ENCODE assay signal across 16 cellular contexts in the genomic region with DNA sequence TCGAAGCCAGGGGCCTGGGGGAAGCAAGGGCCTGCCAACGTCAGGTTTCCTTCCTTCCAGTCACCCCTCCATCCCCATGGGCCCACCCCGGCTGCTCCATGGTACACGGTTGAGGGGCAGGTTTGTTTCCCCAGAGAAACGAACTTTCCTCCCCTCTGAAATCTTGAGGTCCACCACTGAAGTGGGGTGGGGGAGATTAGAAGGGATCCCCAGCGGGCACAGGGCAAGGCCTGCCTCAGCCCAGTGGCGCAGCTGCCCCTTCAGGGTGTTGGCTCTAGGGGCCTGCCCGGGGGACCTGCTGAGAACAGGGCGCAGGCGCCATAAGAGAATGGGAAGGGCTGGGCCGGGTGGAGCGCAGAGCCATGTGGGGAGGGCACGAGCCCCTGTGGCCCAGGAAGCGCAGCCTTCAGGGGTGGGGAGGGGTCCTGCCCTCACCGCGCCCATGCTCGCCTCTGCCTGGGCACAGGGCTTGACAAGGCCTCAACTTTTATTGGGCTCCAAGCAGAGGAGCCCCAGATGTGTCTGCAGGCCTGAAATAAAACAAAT. TPM values are rescaled to one million over a fixed set of nuclear protein-coding genes. Genes with fewer than 3 reads are reported as not detected.
DNase-seq lines count a peak whose midpoint lies in the region; ATAC-seq, FAIRE-seq and TF ChIP-seq lines count a peak whose summit lies in the region.
"Had no signal": no experiment of that assay in that cellular context is flagged by ENCODE, and none has a peak within 500 bp of the region (broad histone marks: within the 10 kb centered on the region; RNA-seq: fewer than 3 reads in every experiment).

No MANE protein-coding gene starts in this region.

- TF ChIP-seq CTCF in foreskin keratinocyte (conservative IDR thresholded peaks at IDR 0.05), result no peak

- CTCF ChIA-PET in CD4-positive, alpha-beta memory T cell (lab: Charles Lee; ENCODE audit: partially characterized antibody), result no interaction called here

- intact Hi-C loops in CD4-positive, alpha-beta memory T cell (cut with micrococcal nuclease), result no loop called here

- peaks cover 0 to 15% of the 10 kb centered on the region in 2 donors for H3K36me3 Mint-ChIP-seq in CD4-positive, alpha-beta memory T cell
- peaks cover 10 to 18% of the 10 kb centered on the region in 2 donors for H3K36me3 Mint-ChIP-seq in stimulated activated naive B cell treated with anti-CD40 and anti-IgM and Interleukin-4, amounts not matched to agents 10 μg/mL and 1 μg/mL and 100 μg/mL, for 72 hours
- H3K36me3 Mint-ChIP-seq: natural killer cell treated with Interleukin-12 subunit alpha and Interleukin-12 subunit beta and Interleukin-15 and Interleukin-18, amount 100 ng/mL, for 72 hours had no signal

- peaks cover 0 to 8% (median under 1%) of the 10 kb centered on the region in 4 donors for H3K4me1 Mint-ChIP-seq in CD4-positive, alpha-beta memory T cell
- no peaks in the 10 kb centered on the region for H3K4me1 Mint-ChIP-seq in stimulated activated naive B cell treated with anti-CD40 and anti-IgM and Interleukin-4, amounts not matched to agents 10 μg/mL and 1 μg/mL and 100 μg/mL, for 72 hours
- H3K4me1 Mint-ChIP-seq: activated CD4-positive, alpha-beta T cell treated with anti-CD3 and anti-CD28 coated beads, Interleukin-2, amount 10 ng/mL, durations not matched to agents 24 days and 14 days; B cell had no signal

- H3K4me3 ChIP-seq in BLaER1 treated with 17β-estradiol and CSF1 and Interleukin-3, amounts not matched to agents 10 nM and 100 nM, result no peak overlapping the region
- H3K4me3 ChIP-seq in SK-N-MC (peak overlapping the region; percentile 17; the same call in 1 of the 2 replicates), skeletal muscle tissue (ENCODE audit: low read length in 3 of 3) (peak overlapping the region; percentile 4 to 54 (median 14))
- H3K4me3 ChIP-seq in CD4-positive, alpha-beta memory T cell (ENCODE audit: low read length in 2 of 2), result no peak overlapping the region

- no peak overlapping the region for H3K4me3 Mint-ChIP-seq in CD4-positive, alpha-beta memory T cell
- no peak overlapping the region for H3K4me3 Mint-ChIP-seq in stimulated activated naive B cell treated with anti-CD40 and anti-IgM and Interleukin-4, amounts not matched to agents 10 μg/mL and 1 μg/mL and 100 μg/mL, for 72 hours
- H3K4me3 Mint-ChIP-seq: activated CD4-positive, alpha-beta T cell treated with anti-CD3 and anti-CD28 coated beads, Interleukin-2, amount 10 ng/mL, durations not matched to agents 24 days and 14 days; activated T-cell treated with anti-CD3 and anti-CD28 coated beads, Interleukin-2, amount 50 U/mL, for 72 hours; B cell; natural killer cell treated with Interleukin-12 subunit alpha and Interleukin-12 subunit beta and Interleukin-15 and Interleukin-18, amount 100 ng/mL, for 72 hours had no signal

- H3K9me3 ChIP-seq in BLaER1 treated with 17β-estradiol and CSF1 and Interleukin-3, amounts not matched to agents 10 nM and 100 nM (replicated peaks in 1 of 11), result no peaks in the 10 kb centered on the region
- H3K9me3 ChIP-seq in SK-N-MC (ENCODE audit: low read depth, low read length) (no peaks in the 10 kb centered on the region), skeletal muscle tissue (ENCODE audit: control insufficient read depth in 3 of 3, low read length in 3 of 3) (no peaks in the 10 kb centered on the region)
- H3K9me3 ChIP-seq in CD4-positive, alpha-beta memory T cell (ENCODE audit: control insufficient read depth in 1 of 2, low read length in 2 of 2), result no peaks in the 10 kb centered on the region

- peak overlapping the region in 8 of 11 experiments; percentile 4 to 62 (median 42); a peak in 10 of 22 replicates for H3K9ac ChIP-seq in BLaER1 treated with 17β-estradiol and CSF1 and Interleukin-3, amounts not matched to agents 10 nM and 100 nM
- H3K9ac ChIP-seq in SK-N-MC (ENCODE audit: insufficient read length) (no peak overlapping the region), skeletal muscle tissue (ENCODE audit: low read depth in 1 of 3, low read length in 3 of 3) (peak overlapping the region in 2 of 3 donors; percentile 23 to 82)

- H3K27me3 Mint-ChIP-seq in CD4-positive, alpha-beta memory T cell, result no peaks in the 10 kb centered on the region
- H3K27me3 Mint-ChIP-seq in stimulated activated naive B cell treated with anti-CD40 and anti-IgM and Interleukin-4, amounts not matched to agents 10 μg/mL and 1 μg/mL and 100 μg/mL, for 72 hours, result no peaks in the 10 kb centered on the region
- H3K27me3 Mint-ChIP-seq: activated CD4-positive, alpha-beta T cell treated with anti-CD3 and anti-CD28 coated beads, Interleukin-2, amount 10 ng/mL, durations not matched to agents 24 days and 14 days; B cell; natural killer cell treated with Interleukin-12 subunit alpha and Interleukin-12 subunit beta and Interleukin-15 and Interleukin-18, amount 100 ng/mL, for 72 hours had no signal

- no peak for ATAC-seq in stimulated activated naive B cell treated with anti-CD40 and anti-IgM and Interleukin-4, amounts not matched to agents 10 μg/mL and 1 μg/mL and 100 μg/mL, for 72 hours (replicated peaks)
- ATAC-seq in foreskin keratinocyte, result no peak
- ATAC-seq: activated T-cell treated with anti-CD3 and anti-CD28 coated beads, Interleukin-2, amount 50 U/mL, for 72 hours; natural killer cell treated with Interleukin-12 subunit alpha and Interleukin-12 subunit beta and Interleukin-15 and Interleukin-18, amount 100 ng/mL, for 72 hours; PC-3 had no signal

- H3K4me1 ChIP-seq in BLaER1 treated with 17β-estradiol and CSF1 and Interleukin-3, amounts not matched to agents 10 nM and 100 nM, result peaks cover 43 to 87% (median 62%) of the 10 kb centered on the region in 10 experiments
- H3K4me1 ChIP-seq in skeletal muscle tissue (ENCODE audit: control insufficient read depth in 3 of 3, insufficient read depth in 3 of 3, low read length in 3 of 3) (peaks cover 78 to 89% (median 88%) of the 10 kb centered on the region in 3 donors), foreskin keratinocyte (no peaks in the 10 kb centered on the region)
- no peaks in the 10 kb centered on the region for H3K4me1 ChIP-seq in CD4-positive, alpha-beta memory T cell (ENCODE audit: insufficient read depth, low read length)

- H3K27me3 ChIP-seq in BLaER1 treated with 17β-estradiol and CSF1 and Interleukin-3, amounts not matched to agents 10 nM and 100 nM, result no peaks in the 10 kb centered on the region
- H3K27me3 ChIP-seq in layer of hippocampus (ENCODE audit: control insufficient read depth, insufficient read depth, low read length) (no peaks in the 10 kb centered on the region), skeletal muscle tissue (ENCODE audit: control insufficient read depth in 3 of 3, insufficient read depth in 3 of 3, low read length in 3 of 3) (no peaks in the 10 kb centered on the region), foreskin keratinocyte (no peaks in the 10 kb centered on the region)
- no peaks in the 10 kb centered on the region for H3K27me3 ChIP-seq in CD4-positive, alpha-beta memory T cell (ENCODE audit: insufficient read depth, low read length)

- DNase-seq in SK-N-MC (ENCODE audit: low read depth, low spot score) (no peak), GM19239 (ENCODE audit: insufficient read length, low spot score) (no peak), foreskin keratinocyte (no peak)
- no peak for DNase-seq in CD4-positive, alpha-beta memory T cell
- no peak for DNase-seq in stimulated activated naive B cell treated with anti-CD40 and anti-IgM and Interleukin-4, amounts not matched to agents 10 μg/mL and 1 μg/mL and 100 μg/mL, for 72 hours
- DNase-seq: activated CD4-positive, alpha-beta T cell treated with anti-CD3 and anti-CD28 coated beads, Interleukin-2, amount 10 ng/mL, durations not matched to agents 24 days and 14 days; activated T-cell treated with anti-CD3 and anti-CD28 coated beads, Interleukin-2, amount 50 U/mL, for 72 hours; effector memory CD4-positive, alpha-beta T cell; PC-3 had no signal

- H3K4me2 ChIP-seq in BLaER1 treated with 17β-estradiol and CSF1 and Interleukin-3, amounts not matched to agents 10 nM and 100 nM, result peak overlapping the region; percentile 9 to 82 (median 71); a peak in 19 of 22 replicates

- H3K36me3 ChIP-seq in BLaER1 treated with 17β-estradiol and CSF1 and Interleukin-3, amounts not matched to agents 10 nM and 100 nM, result peaks cover 25 to 54% (median 35%) of the 10 kb centered on the region in 11 experiments
- H3K36me3 ChIP-seq in SK-N-MC (ENCODE audit: insufficient read depth, low read length) (no peaks in the 10 kb centered on the region), skeletal muscle tissue (ENCODE audit: control insufficient read depth in 3 of 3, insufficient read depth in 3 of 3, low read length in 3 of 3) (no peaks in the 10 kb centered on the region)
- H3K36me3 ChIP-seq in CD4-positive, alpha-beta memory T cell (ENCODE audit: insufficient read depth, low read length), result peaks cover 7% of the 10 kb centered on the region

- FAIRE-seq in GM19239 (lab: Jason Lieb, UNC), result no peak
- FAIRE-seq: HTR-8/SVneo, keratinocyte had no signal

- H3K9me3 Mint-ChIP-seq in CD4-positive, alpha-beta memory T cell, result no peaks in the 10 kb centered on the region
- H3K9me3 Mint-ChIP-seq in stimulated activated naive B cell treated with anti-CD40 and anti-IgM and Interleukin-4, amounts not matched to agents 10 μg/mL and 1 μg/mL and 100 μg/mL, for 72 hours, result no peaks in the 10 kb centered on the region
- H3K9me3 Mint-ChIP-seq: activated CD4-positive, alpha-beta T cell treated with anti-CD3 and anti-CD28 coated beads, Interleukin-2, amount 10 ng/mL, durations not matched to agents 24 days and 14 days; activated T-cell treated with anti-CD3 and anti-CD28 coated beads, Interleukin-2, amount 50 U/mL, for 72 hours; natural killer cell treated with Interleukin-12 subunit alpha and Interleukin-12 subunit beta and Interleukin-15 and Interleukin-18, amount 100 ng/mL, for 72 hours had no signal

- peaks cover 62 to 99% (median 90%) of the 10 kb centered on the region in 11 experiments for H4K20me1 ChIP-seq in BLaER1 treated with 17β-estradiol and CSF1 and Interleukin-3, amounts not matched to agents 10 nM and 100 nM

- POLR2A ChIA-PET in CD4-positive, alpha-beta memory T cell (lab: Charles Lee; ENCODE audit: partially characterized antibody), result no interaction called here

- no peak overlapping the region for H3K27ac Mint-ChIP-seq in CD4-positive, alpha-beta memory T cell
- H3K27ac Mint-ChIP-seq in stimulated activated naive B cell treated with anti-CD40 and anti-IgM and Interleukin-4, amounts not matched to agents 10 μg/mL and 1 μg/mL and 100 μg/mL, for 72 hours, result no peak overlapping the region
- H3K27ac Mint-ChIP-seq: activated CD4-positive, alpha-beta T cell treated with anti-CD3 and anti-CD28 coated beads, Interleukin-2, amount 10 ng/mL, durations not matched to agents 24 days and 14 days; activated T-cell treated with anti-CD3 and anti-CD28 coated beads, Interleukin-2, amount 50 U/mL, for 72 hours; B cell; natural killer cell treated with Interleukin-12 subunit alpha and Interleukin-12 subunit beta and Interleukin-15 and Interleukin-18, amount 100 ng/mL, for 72 hours had no signal

- peak overlapping the region in 7 of 11 experiments; percentile 10 to 36 (median 29); a peak in 9 of 22 replicates for H3K27ac ChIP-seq in BLaER1 treated with 17β-estradiol and CSF1 and Interleukin-3, amounts not matched to agents 10 nM and 100 nM
- H3K27ac ChIP-seq in SK-N-MC, result peak overlapping the region; percentile 62
- H3K27ac ChIP-seq in layer of hippocampus (ENCODE audit: low read depth, low read length), result peak overlapping the region; percentile 27
- H3K27ac ChIP-seq in skeletal muscle tissue (ENCODE audit: low read depth, low read length), result peak overlapping the region; percentile 92
- H3K27ac ChIP-seq in CD4-positive, alpha-beta memory T cell (ENCODE audit: low read depth, low read length), result no peak overlapping the region
- H3K27ac ChIP-seq in foreskin keratinocyte, result no peak overlapping the region

RNA-seq across cellular contexts. Expression of a gene that starts 16.1 kb away (rescaled TPM):
- 14.1 TPM for total RNA-seq in skeletal muscle tissue
- total RNA-seq in CD4-positive, alpha-beta memory T cell, result 10 to 100 TPM; 26.9 to 27.2 TPM
- 10 to 100 TPM in 1 of 2 donors, 1 to 10 TPM in 1; 8.9 to 13.3 TPM for polyA plus RNA-seq in CD4-positive, alpha-beta memory T cell
- total RNA-seq in foreskin keratinocyte, result 32.2 and 35.3 TPM in 2 replicates
- 19.1 and 19.3 TPM in 2 replicates for polyA plus RNA-seq in foreskin keratinocyte

Comparison
In these comparisons a context has a peak if more than half of its experiments do, and no peak if none do; other contexts are left out.
1. H3K27ac ChIP-seq: peak in BLaER1 treated with 17β-estradiol and CSF1 and Interleukin-3, amounts not matched to agents 10 nM and 100 nM (7 of 11), SK-N-MC (single experiment), layer of hippocampus (single experiment) and skeletal muscle tissue (single experiment); none in CD4-positive, alpha-beta memory T cell (single experiment) and foreskin keratinocyte (single experiment).
2. H3K4me3 ChIP-seq: peak in SK-N-MC (single experiment) and skeletal muscle tissue (3 of 3); none in BLaER1 treated with 17β-estradiol and CSF1 and Interleukin-3, amounts not matched to agents 10 nM and 100 nM (0 of 10) and CD4-positive, alpha-beta memory T cell (0 of 2).